Comparison of ENCODE assay signal across 26 cellular contexts in the genomic region with DNA sequence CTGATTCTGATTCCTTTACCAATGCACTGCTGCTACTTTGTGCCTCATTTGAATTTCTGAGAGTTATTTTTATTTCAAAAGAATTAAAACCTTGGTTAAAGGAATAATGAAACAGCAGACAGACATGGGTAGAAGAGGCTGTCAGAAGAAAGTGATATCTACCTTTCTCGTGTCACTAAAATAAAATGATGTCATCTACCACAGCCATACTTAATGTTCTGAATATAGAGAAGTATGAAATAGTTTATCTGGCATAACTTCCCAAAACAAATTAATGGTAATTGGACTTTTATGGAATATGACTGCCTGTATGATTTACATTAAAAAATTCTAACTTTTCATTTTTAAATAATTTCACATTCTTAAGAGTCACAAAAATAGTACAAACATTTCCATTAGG. TPM values are rescaled to one million over a fixed set of nuclear protein-coding genes. Genes with fewer than 3 reads are reported as not detected.
DNase-seq lines count a peak whose midpoint lies in the region; ATAC-seq, FAIRE-seq and TF ChIP-seq lines count a peak whose summit lies in the region.
"Had no signal": no experiment of that assay in that cellular context is flagged by ENCODE, and none has a peak within 500 bp of the region (broad histone marks: within the 10 kb centered on the region; RNA-seq: fewer than 3 reads in every experiment).

No MANE protein-coding gene starts in this region.

- no peaks in the 10 kb centered on the region for H4K20me1 ChIP-seq in SK-N-SH (ENCODE audit: insufficient read depth)
- H4K20me1 ChIP-seq: BLaER1 had no signal

- no peak for TF ChIP-seq POLR2A in A549 (IDR thresholded peaks at IDR 0.05; ENCODE audit: low read length)

- ATAC-seq in SK-N-SH treated with all-trans-retinoic acid at 6 μM for 48 hours (no peak), A549 (no peak), HG03097 (IDR thresholded peaks at IDR 0.05; ENCODE audit: low FRiP score, unreplicated experiment) (no peak)

- H2AFZ ChIP-seq in SK-N-SH (ENCODE audit: low read depth), result no peak overlapping the region

- FAIRE-seq in A549 (lab: Jason Lieb, UNC) (peak; percentile 32), RCC 7860 (lab: Jason Lieb, UNC) (peak; percentile 30), small intestine (lab: Jason Lieb, UNC) (peak; percentile 36)
- FAIRE-seq: GM12891, GM19239 had no signal

- TF ChIP-seq EP300 in SK-N-SH (IDR thresholded peaks at IDR 0.05; ENCODE audit: borderline replicate concordance in 1 of 2, low read depth in 1 of 2, low read length in 1 of 2), result no peak
- no peak for TF ChIP-seq EP300 in A549 (IDR thresholded peaks at IDR 0.05)

- H3F3A ChIP-seq in SK-N-SH (replicated peaks; ENCODE audit: insufficient read depth), result peaks cover 5% of the 10 kb centered on the region

- no peaks in the 10 kb centered on the region for H3K4me1 ChIP-seq in SK-N-SH (ENCODE audit: control insufficient read depth in 1 of 2, insufficient read depth in 2 of 2, low read depth in 1 of 2, low read length in 1 of 2)
- H3K4me1 ChIP-seq in A549, result no peaks in the 10 kb centered on the region
- no peaks in the 10 kb centered on the region for H3K4me1 ChIP-seq in small intestine (ENCODE audit: control insufficient read depth in 2 of 2, insufficient read depth in 1 of 2, low read depth in 1 of 2, low read length in 1 of 2)
- H3K4me1 ChIP-seq: BE2C, BLaER1 had no signal

- WGBS in SK-N-SH (ENCODE audit: low lambda C conversion rate), result 64% methylated on average over 1 of the region's 1 CpG
- 85% methylated on average over 1 of the region's 1 CpG for WGBS in A549 (ENCODE audit: missing lambda C conversion rate)
- 89 to 95% (median 93%) methylated on average over 1 of the region's 1 CpG for WGBS in small intestine, 3 donors

- CTCF ChIA-PET in SK-N-SH (lab: Yijun Ruan, JAX) (no interaction called here), A549 (lab: Yijun Ruan, JAX) (no interaction called here)

- POLR2A ChIA-PET in SK-N-SH (lab: Yijun Ruan, JAX), result no interaction called here
- POLR2A ChIA-PET in A549 (lab: Yijun Ruan, JAX), result no interaction called here

- H3K4me3 ChIP-seq in SK-N-SH (ENCODE audit: low read depth in 2 of 2, low read length in 1 of 2) (no peak overlapping the region), A549 (no peak overlapping the region), small intestine (ENCODE audit: low read depth in 1 of 2, low read length in 2 of 2) (no peak overlapping the region)
- H3K4me3 ChIP-seq: BLaER1 had no signal

- no peak overlapping the region for H3K4me2 ChIP-seq in SK-N-SH
- H3K4me2 ChIP-seq in A549, result no peak overlapping the region
- H3K4me2 ChIP-seq: BLaER1 had no signal

- H3K79me2 ChIP-seq in SK-N-SH (ENCODE audit: insufficient read depth), result no peaks in the 10 kb centered on the region

- H3K27ac ChIP-seq in SK-N-SH (ENCODE audit: low read depth in 2 of 2, low read length in 1 of 2) (no peak overlapping the region), A549 (no peak overlapping the region), small intestine (ENCODE audit: low read depth in 1 of 2, low read length in 1 of 2) (no peak overlapping the region)
- H3K27ac ChIP-seq: 22Rv1, BLaER1 had no signal

- H3K9me3 ChIP-seq in SK-N-SH (peaks cover 11% of the 10 kb centered on the region), A549 (0 out of 3 replicates have a peak, but pooled peaks cover 6% of the 10 kb centered on the region), small intestine (ENCODE audit: control insufficient read depth, low read depth) (no peaks in the 10 kb centered on the region)
- H3K9me3 ChIP-seq: BE2C had no signal

- TF ChIP-seq RAD21 in SK-N-SH (IDR thresholded peaks at IDR 0.05; ENCODE audit: low read length), result no peak
- no peak for TF ChIP-seq RAD21 in A549 (conservative IDR thresholded peaks at IDR 0.05 in 1 of 2, IDR thresholded peaks at IDR 0.05 in 1 of 2)

- peaks cover 3% of the 10 kb centered on the region; the same call in 1 of the 2 replicates for H3K9me2 ChIP-seq in SK-N-SH

- no peaks in the 10 kb centered on the region for H3K27me3 ChIP-seq in SK-N-SH (ENCODE audit: insufficient read depth)
- no peaks in the 10 kb centered on the region for H3K27me3 ChIP-seq in small intestine (ENCODE audit: control insufficient read depth in 2 of 2, insufficient read depth in 2 of 2, low read length in 2 of 2)
- H3K27me3 ChIP-seq: BE2C, BLaER1 had no signal

- H3K36me3 ChIP-seq in SK-N-SH (replicated peaks in 1 of 2; ENCODE audit: control insufficient read depth in 1 of 2, insufficient read depth in 2 of 2, low read length in 1 of 2) (no peaks in the 10 kb centered on the region), small intestine (ENCODE audit: control insufficient read depth in 2 of 2, insufficient read depth in 2 of 2, low read length in 2 of 2) (no peaks in the 10 kb centered on the region)
- H3K36me3 ChIP-seq: BE2C, BLaER1 had no signal

- H3K9ac ChIP-seq in SK-N-SH, result no peak overlapping the region
- H3K9ac ChIP-seq: BLaER1 had no signal

- no peak for TF ChIP-seq CTCF in SK-N-SH (IDR thresholded peaks at IDR 0.05)
- no peak for TF ChIP-seq CTCF in A549 (IDR thresholded peaks at IDR 0.05)

- DNase-seq in SK-N-SH (no peak), A549 (ENCODE audit: low read depth in 1 of 2, low spot score in 1 of 2) (no peak), RCC 7860 (ENCODE audit: low spot score) (no peak), small intestine (no peak), SKM-1 (lab: John Stamatoyannopoulos, UW; ENCODE audit: unreplicated experiment) (no peak)
- DNase-seq in activated naive CD4-positive, alpha-beta T cell treated with Interleukin-2 at 50 U/mL for 16 hours, result no peak
- DNase-seq: ACHN; BE2C; C1 segment of cervical spinal cord; CD4-positive, alpha-beta memory T cell; CD4-positive, CD25-positive, alpha-beta regulatory T cell; CD8-positive, alpha-beta memory T cell; COR-L47; DMS 273 treated with DMSO at 0.1 percent for 48 hours; DMS153; DMS53; DMS79; DND-41; EL; GDM1 had no signal

TF ChIP-seq in SK-N-SH treated with all-trans-retinoic acid at 6 μM for 48 hours, 23 proteins besides CTCF, POLR2A, EP300 and RAD21:
- TF ChIP-seq ESRRG (CRISPR knock-in tag; IDR thresholded peaks at IDR 0.05) (no peak), TCF4 (CRISPR knock-in tag; IDR thresholded peaks at IDR 0.05; ENCODE audit: borderline replicate concordance) (no peak), ZNF8 (CRISPR knock-in tag; IDR thresholded peaks at IDR 0.05) (no peak), ZNF565 (CRISPR knock-in tag; conservative IDR thresholded peaks at IDR 0.05; ENCODE audit: low read depth) (no peak), ISL1 (CRISPR knock-in tag; IDR thresholded peaks at IDR 0.05) (peak; percentile 49; the same call in 1 of the 2 replicates)

TF ChIP-seq in SK-N-SH, 30 proteins besides CTCF, POLR2A, EP300 and RAD21:
- TF ChIP-seq FOSL2 (IDR thresholded peaks at IDR 0.05; ENCODE audit: borderline replicate concordance, low read depth), result no peak
- no peak for TF ChIP-seq NFIC (IDR thresholded peaks at IDR 0.05; ENCODE audit: borderline replicate concordance)
- TF ChIP-seq, protein P1, sequence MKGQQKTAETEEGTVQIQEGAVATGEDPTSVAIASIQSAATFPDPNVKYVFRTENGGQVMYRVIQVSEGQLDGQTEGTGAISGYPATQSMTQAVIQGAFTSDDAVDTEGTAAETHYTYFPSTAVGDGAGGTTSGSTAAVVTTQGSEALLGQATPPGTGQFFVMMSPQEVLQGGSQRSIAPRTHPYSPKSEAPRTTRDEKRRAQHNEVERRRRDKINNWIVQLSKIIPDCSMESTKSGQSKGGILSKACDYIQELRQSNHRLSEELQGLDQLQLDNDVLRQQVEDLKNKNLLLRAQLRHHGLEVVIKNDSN (IDR thresholded peaks at IDR 0.05; ENCODE audit: borderline replicate concordance, low read depth), result no peak
- no peak for TF ChIP-seq CHD2 (IDR thresholded peaks at IDR 0.05; ENCODE audit: low read length, partially characterized antibody)
- no peak for TF ChIP-seq FOXM1 (IDR thresholded peaks at IDR 0.05; ENCODE audit: low read depth)
- TF ChIP-seq MEF2A (IDR thresholded peaks at IDR 0.05; ENCODE audit: borderline replicate concordance, low read depth), result no peak

TF ChIP-seq in A549, 52 proteins besides CTCF, POLR2A, EP300 and RAD21:
- TF ChIP-seq TFCP2L1 (CRISPR knock-in tag; IDR thresholded peaks at IDR 0.05), result no peak
- TF ChIP-seq, protein P2, sequence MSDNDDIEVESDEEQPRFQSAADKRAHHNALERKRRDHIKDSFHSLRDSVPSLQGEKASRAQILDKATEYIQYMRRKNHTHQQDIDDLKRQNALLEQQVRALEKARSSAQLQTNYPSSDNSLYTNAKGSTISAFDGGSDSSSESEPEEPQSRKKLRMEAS (IDR thresholded peaks at IDR 0.05), result no peak
- no peak for TF ChIP-seq ZFP36 (IDR thresholded peaks at IDR 0.05; ENCODE audit: borderline replicate concordance, partially characterized antibody)
- no peak for TF ChIP-seq RFX5 (IDR thresholded peaks at IDR 0.05)
- TF ChIP-seq HEYL (CRISPR knock-in tag; IDR thresholded peaks at IDR 0.05), result no peak

RNA-seq across cellular contexts. Expression of a gene that starts 52.5 kb away (rescaled TPM):
- 0.16 and 0.36 TPM in 2 replicates for polyA plus RNA-seq in SK-N-SH (2012; rRNA removed)
- polyA plus RNA-seq in SK-N-SH (2012; cell fraction: cytosol; rRNA removed), result 0.09 and 0.28 TPM in 2 replicates
- 0.21 and 0.45 TPM in 2 replicates for polyA plus RNA-seq in SK-N-SH (2012; cell fraction: nucleus; rRNA removed)
- polyA plus RNA-seq in A549 (2011; rRNA removed), result 4.1 and 6.0 TPM in 2 replicates
- 0.79 and 1.2 TPM in 2 replicates for polyA plus RNA-seq in A549 (2012; cell fraction: cytosol; rRNA removed)
- 0.36 and 0.73 TPM in 2 replicates for polyA plus RNA-seq in A549 (2012; cell fraction: nucleus; rRNA removed)
- 2.9 to 4.2 TPM (median 3.2 TPM) in 3 replicates for polyA plus RNA-seq in A549 (2017; fragmentation: RNase III; extraction: RNeasy Plus Mini Kit Qiagen cat#74134 plus additional on column Dnase treatment)
- 0.74 and 2.2 TPM in 2 replicates for polyA minus RNA-seq in A549 (2011; rRNA and poly(A)+ RNA removed)
- 1 to 10 TPM in 1 of 3 donors, under 1 TPM in 2; 0.54 to 1.1 (median 0.67) TPM for polyA plus RNA-seq in small intestine
